ENCODE assay signal across 18 cellular contexts in the genomic region with DNA sequence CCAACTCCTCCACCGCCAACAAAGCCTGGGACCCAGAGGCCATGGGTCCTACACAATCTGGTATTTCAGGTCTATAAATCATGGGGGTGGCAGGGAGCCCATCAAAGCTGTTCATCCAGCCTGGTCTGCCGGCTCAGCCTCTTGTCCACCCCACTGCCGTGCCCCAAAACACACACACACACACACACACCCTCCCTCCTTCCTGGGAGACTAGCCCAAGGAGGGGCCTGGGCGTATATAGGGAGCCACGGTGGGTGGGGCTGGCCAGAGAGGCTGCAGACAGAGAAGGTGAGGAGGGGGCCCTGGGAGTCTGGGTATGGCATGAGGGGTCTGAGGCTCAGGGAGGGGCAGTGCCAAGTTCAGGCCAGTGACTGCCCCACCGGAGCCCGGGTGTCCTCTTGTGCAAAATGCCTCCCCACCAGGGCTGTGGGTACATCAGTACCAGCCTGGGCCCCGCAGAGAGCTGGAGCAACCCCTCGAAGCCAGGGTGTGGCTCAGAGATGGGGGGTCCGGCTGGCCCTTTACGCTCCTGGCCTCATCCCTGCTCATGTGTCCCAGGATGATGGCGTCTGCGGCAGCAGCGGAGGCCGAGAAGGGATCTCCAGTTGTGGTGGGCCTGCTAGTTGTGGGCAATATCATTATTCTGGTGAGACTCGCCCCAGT. TPM values are rescaled to one million over a fixed set of nuclear protein-coding genes. Genes with fewer than 3 reads are reported as not detected.
DNase-seq lines count a peak whose midpoint lies in the region; ATAC-seq and TF ChIP-seq lines count a peak whose summit lies in the region.
"Had no signal": no experiment of that assay in that cellular context is flagged by ENCODE, and none has a peak within 500 bp of the region (broad histone marks: within the 10 kb centered on the region; RNA-seq: fewer than 3 reads in every experiment).

Gene UPK1A, plus strand, starts transcription at position 267 of the 663 bp plus-strand sequence. Its CDS starts 296 bp downstream, at position 563.

- POLR2A ChIA-PET in HEK293 (lab: Yijun Ruan, JAX) = interaction anchor here (0.7 to 1.5 kb wide), 5 partner anchors 11 to 108 kb away, joined by 3 to 8 read pairs (median 4); partner anchors contain the start of genes COX6B1 and LIN37
- POLR2A ChIA-PET in activated CD4-positive, alpha-beta memory T cell treated with anti-CD3 and anti-CD28 coated beads, Interleukin-2, amount 10 ng/mL, durations not matched to agents 7 days and 5 days (lab: Charles Lee) = interaction anchor here (1.1 kb wide), 1 partner anchor 22 kb away, joined by 5 read pairs; no protein-coding TSS in a partner anchor

- H3K36me3 Mint-ChIP-seq in stimulated activated memory B cell treated with anti-CD40 and anti-IgM and Interleukin-4, amounts not matched to agents 10 μg/mL and 1 μg/mL and 100 μg/mL, for 72 hours = peaks cover 35% of the 10 kb centered on the region
- H3K36me3 Mint-ChIP-seq in activated CD4-positive, alpha-beta memory T cell treated with anti-CD3 and anti-CD28 coated beads, Interleukin-2, amount 10 ng/mL, durations not matched to agents 7 days and 5 days (ENCODE audit: low read depth) = peaks cover 8% of the 10 kb centered on the region
- H3K36me3 Mint-ChIP-seq: CD4-positive, CD25-positive, alpha-beta regulatory T cell had no signal

- H3K27ac ChIP-seq in heart left ventricle (no peak within 1 kb of the TSS), HEK293 (ENCODE audit: extremely low read depth, low read depth, low read length) (no peak within 1 kb of the TSS), gastroesophageal sphincter (no peak within 1 kb of the TSS)

- H3K36me3 ChIP-seq in heart left ventricle (peaks cover 0 to 45% (median 16%) of the 10 kb centered on the region in 9 donors), HEK293 (ENCODE audit: control insufficient read depth in 2 of 2, insufficient read depth in 1 of 2, low read length in 2 of 2) (peaks cover 1 to 8% of the 10 kb centered on the region in 2 experiments; a peak in 2 of 3 replicates), gastroesophageal sphincter (peaks cover 0 to 45% of the 10 kb centered on the region in 2 donors)

- CTCF ChIA-PET in HEK293 (lab: Yijun Ruan, JAX) = interaction anchor here (0.8 kb wide), 1 partner anchor 27 kb away, joined by 3 read pairs; no protein-coding TSS in a partner anchor
- CTCF ChIA-PET in activated CD4-positive, alpha-beta memory T cell treated with anti-CD3 and anti-CD28 coated beads, Interleukin-2, amount 10 ng/mL, durations not matched to agents 7 days and 5 days (lab: Charles Lee) = interaction anchor here (1.3 kb wide), 1 partner anchor 8 kb away, joined by 3 read pairs; no protein-coding TSS in a partner anchor

- H3K4me1 Mint-ChIP-seq in stimulated activated memory B cell treated with anti-CD40 and anti-IgM and Interleukin-4, amounts not matched to agents 10 μg/mL and 1 μg/mL and 100 μg/mL, for 72 hours = no peaks in the 10 kb centered on the region
- no peaks in the 10 kb centered on the region for H3K4me1 Mint-ChIP-seq in activated CD4-positive, alpha-beta memory T cell treated with anti-CD3 and anti-CD28 coated beads, Interleukin-2, amount 10 ng/mL, durations not matched to agents 7 days and 5 days

- H3K27me3 Mint-ChIP-seq in stimulated activated memory B cell treated with anti-CD40 and anti-IgM and Interleukin-4, amounts not matched to agents 10 μg/mL and 1 μg/mL and 100 μg/mL, for 72 hours = peaks cover 20% of the 10 kb centered on the region
- peaks cover 19% of the 10 kb centered on the region for H3K27me3 Mint-ChIP-seq in activated CD4-positive, alpha-beta memory T cell treated with anti-CD3 and anti-CD28 coated beads, Interleukin-2, amount 10 ng/mL, durations not matched to agents 7 days and 5 days

- H3K9me3 Mint-ChIP-seq in stimulated activated memory B cell treated with anti-CD40 and anti-IgM and Interleukin-4, amounts not matched to agents 10 μg/mL and 1 μg/mL and 100 μg/mL, for 72 hours = no peaks in the 10 kb centered on the region
- no peaks in the 10 kb centered on the region for H3K9me3 Mint-ChIP-seq in activated CD4-positive, alpha-beta memory T cell treated with anti-CD3 and anti-CD28 coated beads, Interleukin-2, amount 10 ng/mL, durations not matched to agents 7 days and 5 days

- H3K27me3 ChIP-seq in heart left ventricle (peaks cover 0 to 5% (median 0%) of the 10 kb centered on the region in 9 donors), gastroesophageal sphincter (no peaks in the 10 kb centered on the region)

- no peak for TF ChIP-seq CTCF in heart left ventricle (IDR thresholded peaks at IDR 0.05)
- TF ChIP-seq CTCF in HEK293 (tag by site-specific recombination; IDR thresholded peaks at IDR 0.05) = no peak
- no peak for TF ChIP-seq CTCF in gastroesophageal sphincter (IDR thresholded peaks at IDR 0.05)

- WGBS in heart left ventricle, 4 donors = 68 to 79% (median 71%) methylated on average over 13 to 16 of the region's 16 CpGs
- WGBS in gastroesophageal sphincter (ENCODE audit: low coverage in 1 of 2), 2 donors = 0% methylated on average over 1 to 2 of the region's 16 CpGs

- H3K27ac Mint-ChIP-seq in stimulated activated memory B cell treated with anti-CD40 and anti-IgM and Interleukin-4, amounts not matched to agents 10 μg/mL and 1 μg/mL and 100 μg/mL, for 72 hours = no peak within 1 kb of the TSS
- no peak within 1 kb of the TSS for H3K27ac Mint-ChIP-seq in activated CD4-positive, alpha-beta memory T cell treated with anti-CD3 and anti-CD28 coated beads, Interleukin-2, amount 10 ng/mL, durations not matched to agents 7 days and 5 days
- H3K27ac Mint-ChIP-seq: CD4-positive, CD25-positive, alpha-beta regulatory T cell had no signal

- no peaks in the 10 kb centered on the region for H3K9me3 ChIP-seq in heart left ventricle
- H3K9me3 ChIP-seq in HEK293 (ENCODE audit: control insufficient read depth, insufficient read depth, low read depth, low read length) = no peaks in the 10 kb centered on the region
- H3K9me3 ChIP-seq in gastroesophageal sphincter = no peaks in the 10 kb centered on the region

- TF ChIP-seq EP300 in gastroesophageal sphincter (IDR thresholded peaks at IDR 0.05) = no peak

- no peaks in the 10 kb centered on the region for H3K4me1 ChIP-seq in heart left ventricle
- no peaks in the 10 kb centered on the region for H3K4me1 ChIP-seq in HEK293 (ENCODE audit: control insufficient read depth, insufficient read depth, low read length)
- H3K4me1 ChIP-seq in gastroesophageal sphincter = no peaks in the 10 kb centered on the region

- DNase-seq in heart left ventricle = no peak
- no peak for DNase-seq in Right ventricle myocardium superior
- no peak for DNase-seq in foreskin melanocyte
- DNase-seq in stimulated activated naive CD4-positive, alpha-beta T cell (lab: John Stamatoyannopoulos, UW) = no peak
- no peak for DNase-seq in activated CD4-positive, alpha-beta memory T cell treated with anti-CD3 and anti-CD28 coated beads, Interleukin-2, amount 10 ng/mL, durations not matched to agents 7 days and 5 days
- DNase-seq: CD4-positive, CD25-positive, alpha-beta regulatory T cell; DMS79; MM.1S; NCI-H1105 treated with DMSO at 0.1 percent for 48 hours; NCI-H187 treated with DMSO at 0.1 percent for 48 hours; NCI-H446 treated with DMSO at 0.1 percent for 48 hours; NCI-H748 treated with DMSO at 0.1 percent for 48 hours; PC-3; SHP77 had no signal

- H3K4me3 ChIP-seq in heart left ventricle = no peak within 1 kb of the TSS
- no peak within 1 kb of the TSS for H3K4me3 ChIP-seq in HEK293 (ENCODE audit: low read depth, low read length)
- no peak within 1 kb of the TSS for H3K4me3 ChIP-seq in gastroesophageal sphincter

- intact Hi-C loops in heart left ventricle (cut with DNase I) (no loop called here), Right ventricle myocardium superior (cut with DNase I) (no loop called here)

- no peak within 1 kb of the TSS for H3K4me3 Mint-ChIP-seq in stimulated activated memory B cell treated with anti-CD40 and anti-IgM and Interleukin-4, amounts not matched to agents 10 μg/mL and 1 μg/mL and 100 μg/mL, for 72 hours
- H3K4me3 Mint-ChIP-seq in activated CD4-positive, alpha-beta memory T cell treated with anti-CD3 and anti-CD28 coated beads, Interleukin-2, amount 10 ng/mL, durations not matched to agents 7 days and 5 days = no peak within 1 kb of the TSS
- H3K4me3 Mint-ChIP-seq: CD4-positive, CD25-positive, alpha-beta regulatory T cell had no signal

- ATAC-seq in heart left ventricle (peak in 3 of 4 donors; percentile 10 to 35 (median 14)), Right ventricle myocardium superior (ENCODE audit: poor library complexity) (no peak), gastroesophageal sphincter (peak; percentile 39)
- ATAC-seq in stimulated activated memory B cell treated with anti-CD40 and anti-IgM and Interleukin-4, amounts not matched to agents 10 μg/mL and 1 μg/mL and 100 μg/mL, for 72 hours = peak; percentile 20
- ATAC-seq: HCT116, PC-3 had no signal

- TF ChIP-seq POLR2A in heart left ventricle (IDR thresholded peaks at IDR 0.05) (no peak), gastroesophageal sphincter (IDR thresholded peaks at IDR 0.05) (no peak)

TF ChIP-seq in HEK293, 187 proteins besides CTCF, POLR2A, EP300 and RAD21 (continues in another document):
- TF ChIP-seq ZNF391 (tag by site-specific recombination; IDR thresholded peaks at IDR 0.05; ENCODE audit: borderline replicate concordance, low read depth) (no peak), EGR2 (tag by site-specific recombination; IDR thresholded peaks at IDR 0.05; ENCODE audit: low read depth) (peak; percentile 19; the same call in 1 of the 2 replicates), ZXDB (tag by site-specific recombination; IDR thresholded peaks at IDR 0.05) (no peak), FEZF1 (tag by site-specific recombination; IDR thresholded peaks at IDR 0.05) (no peak), ZNF132 (tag by site-specific recombination; IDR thresholded peaks at IDR 0.05; ENCODE audit: borderline replicate concordance) (no peak), SALL2 (tag by site-specific recombination; IDR thresholded peaks at IDR 0.05; ENCODE audit: borderline replicate concordance) (no peak)
- TF ChIP-seq, protein P1, sequence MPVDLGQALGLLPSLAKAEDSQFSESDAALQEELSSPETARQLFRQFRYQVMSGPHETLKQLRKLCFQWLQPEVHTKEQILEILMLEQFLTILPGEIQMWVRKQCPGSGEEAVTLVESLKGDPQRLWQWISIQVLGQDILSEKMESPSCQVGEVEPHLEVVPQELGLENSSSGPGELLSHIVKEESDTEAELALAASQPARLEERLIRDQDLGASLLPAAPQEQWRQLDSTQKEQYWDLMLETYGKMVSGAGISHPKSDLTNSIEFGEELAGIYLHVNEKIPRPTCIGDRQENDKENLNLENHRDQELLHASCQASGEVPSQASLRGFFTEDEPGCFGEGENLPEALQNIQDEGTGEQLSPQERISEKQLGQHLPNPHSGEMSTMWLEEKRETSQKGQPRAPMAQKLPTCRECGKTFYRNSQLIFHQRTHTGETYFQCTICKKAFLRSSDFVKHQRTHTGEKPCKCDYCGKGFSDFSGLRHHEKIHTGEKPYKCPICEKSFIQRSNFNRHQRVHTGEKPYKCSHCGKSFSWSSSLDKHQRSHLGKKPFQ (tag by site-specific recombination; IDR thresholded peaks at IDR 0.05) = no peak

RNA-seq across cellular contexts. Expression of gene UPK1A, which starts in this region (rescaled TPM):
- total RNA-seq in heart left ventricle (not detected), Right ventricle myocardium superior (not detected), gastroesophageal sphincter (not detected)
- not detected for polyA plus RNA-seq in heart left ventricle
- under 1 TPM; 0.65 to 0.86 TPM for total RNA-seq in activated CD4-positive, alpha-beta memory T cell treated with anti-CD3 and anti-CD28 coated beads, Interleukin-2, amount 10 ng/mL, durations not matched to agents 7 days and 5 days
- total RNA-seq: CD4-positive, CD25-positive, alpha-beta regulatory T cell; PC-3 had no signal
- polyA plus RNA-seq: CD4-positive, CD25-positive, alpha-beta regulatory T cell had no signal

Comparison
In these comparisons a context has a peak if more than half of its experiments do, and no peak if none do; other contexts are left out.
1. Peak in ATAC-seq in heart left ventricle; RNA of the gene not detected or under 1 TPM.
2. Peak in ATAC-seq in gastroesophageal sphincter; RNA of the gene not detected or under 1 TPM.